In the genomic region with DNA sequence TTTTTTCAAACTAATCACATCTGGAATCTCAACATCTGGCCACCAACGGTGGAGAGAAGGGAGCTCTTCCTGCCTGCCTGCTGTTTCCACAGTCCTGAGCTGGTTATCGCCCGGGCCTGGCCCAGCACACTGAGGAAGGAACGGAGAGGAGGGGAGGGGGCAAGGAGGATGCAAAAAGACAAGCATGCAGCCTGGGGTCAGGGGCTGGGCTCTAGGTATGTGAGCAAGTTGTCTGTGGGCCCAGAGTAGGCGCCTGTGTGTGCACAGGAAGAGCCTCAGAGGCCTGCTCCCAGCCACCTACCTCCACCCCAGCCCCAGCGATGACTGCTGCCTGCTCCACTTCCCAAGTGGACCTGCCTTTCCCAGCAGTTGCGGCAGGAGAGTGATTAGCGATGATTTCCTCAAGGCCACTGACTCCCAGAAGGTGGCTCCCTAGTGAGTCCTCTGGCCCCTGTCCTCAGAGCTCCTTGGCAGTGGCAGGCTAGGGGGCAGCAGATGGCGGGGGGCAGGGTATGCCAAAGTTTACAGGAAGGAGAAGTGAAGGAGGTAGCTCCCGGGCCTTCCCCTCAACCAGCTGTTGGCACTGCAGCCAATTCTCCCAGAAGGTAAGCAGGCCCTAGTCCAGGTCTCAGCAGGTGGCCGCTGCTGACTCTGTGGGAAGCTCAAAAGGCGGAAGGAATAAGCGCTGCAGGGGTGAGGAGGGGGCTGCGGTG, we compare ENCODE assay signal across 13 cellular contexts. TPM values are rescaled to one million over a fixed set of nuclear protein-coding genes. Genes with fewer than 3 reads are reported as not detected.
DNase-seq lines count a peak whose midpoint lies in the region; ATAC-seq and TF ChIP-seq lines count a peak whose summit lies in the region.
"Had no signal": no experiment of that assay in that cellular context is flagged by ENCODE, and none has a peak within 500 bp of the region (broad histone marks: within the 10 kb centered on the region; RNA-seq: fewer than 3 reads in every experiment).

No MANE protein-coding gene starts in this region.

- WGBS in smooth muscle cell (ENCODE audit: low lambda C conversion rate) = 71% methylated on average over 11 of the region's 14 CpGs

- peak overlapping the region; percentile 83 for H3K27ac Mint-ChIP-seq in GM23338
- no peak overlapping the region for H3K27ac Mint-ChIP-seq in activated T-helper 17 cell treated with anti-CD3 and anti-CD28 coated beads, Interleukin-2, amount 50 U/mL, for 72 hours
- H3K27ac Mint-ChIP-seq in Calu3 (ENCODE audit: unreplicated experiment) = no peak overlapping the region
- H3K27ac Mint-ChIP-seq: natural killer cell treated with Interleukin-12 subunit alpha and Interleukin-12 subunit beta and Interleukin-15 and Interleukin-18, amount 100 ng/mL, for 72 hours had no signal

- H3K4me2 ChIP-seq in GM23338 = no peak overlapping the region
- no peak overlapping the region for H3K4me2 ChIP-seq in smooth muscle cell

- CTCF ChIA-PET in Calu3 (lab: Charles Lee) = interaction anchor here (1.0 kb wide), 1 partner anchor 91 kb away, joined by 4 read pairs; no protein-coding TSS in a partner anchor

- H3K36me3 ChIP-seq in GM23338 (ENCODE audit: insufficient read depth) (no peaks in the 10 kb centered on the region), smooth muscle cell (ENCODE audit: low read depth) (no peaks in the 10 kb centered on the region)
- H3K36me3 ChIP-seq: SJSA1 had no signal

- H3K9me3 ChIP-seq in smooth muscle cell (replicated peaks; ENCODE audit: low read depth) = no peaks in the 10 kb centered on the region
- H3K9me3 ChIP-seq: esophagus squamous epithelium, SJSA1 had no signal

- H3K4me1 ChIP-seq in GM23338 (ENCODE audit: insufficient read depth) (peaks cover 8% of the 10 kb centered on the region), smooth muscle cell (ENCODE audit: low read depth) (no peaks in the 10 kb centered on the region)

- H3K9me3 Mint-ChIP-seq in GM23338 (peaks cover 6% of the 10 kb centered on the region; the same call in 2 of the 3 replicates), Calu3 (ENCODE audit: low read depth, unreplicated experiment) (no peaks in the 10 kb centered on the region)
- no peaks in the 10 kb centered on the region for H3K9me3 Mint-ChIP-seq in activated T-helper 17 cell treated with anti-CD3 and anti-CD28 coated beads, Interleukin-2, amount 50 U/mL, for 72 hours
- H3K9me3 Mint-ChIP-seq: central memory CD8-positive, alpha-beta T cell; natural killer cell treated with Interleukin-12 subunit alpha and Interleukin-12 subunit beta and Interleukin-15 and Interleukin-18, amount 100 ng/mL, for 72 hours had no signal

- no TSS peak for BruUV-seq in Calu3 (replicated peaks; lab: Mats Ljungman, UMichigan)

- DNase-seq in GM23338 (ENCODE audit: low spot score) = peak; percentile 25
- DNase-seq in NCI-H1694 (lab: John Stamatoyannopoulos, UW) = peak; percentile 56
- DNase-seq in astrocyte of the hippocampus (ENCODE audit: low read depth, low spot score) = peak; percentile 55
- DNase-seq in mucosa of gallbladder (ENCODE audit: low spot score) = peak; percentile 37
- DNase-seq in smooth muscle cell (lab: John Stamatoyannopoulos, UW; ENCODE audit: unreplicated experiment) = no peak
- no peak for DNase-seq in Calu3
- DNase-seq in stimulated activated naive CD8-positive, alpha-beta T cell treated with anti-CD3 and anti-CD28 coated beads, Interleukin-15, Interleukin-2, amounts not matched to agents 100 U/mL and 50 U/mL, for 24 hours = no peak
- DNase-seq: activated CD4-positive, alpha-beta T cell treated with anti-CD3 and anti-CD28 coated beads for 1 hour; esophagus squamous epithelium had no signal

- TF ChIP-seq CTCF in GM23338 (conservative IDR thresholded peaks at IDR 0.05; ENCODE audit: low read depth in 2 of 2) (peak in 1 of 2 experiments; percentile 30; a peak in 1 of 4 replicates), smooth muscle cell (IDR thresholded peaks at IDR 0.05; ENCODE audit: borderline replicate concordance, insufficient read depth, poor library complexity, severe bottlenecking) (no peak), Calu3 (IDR thresholded peaks at IDR 0.05; ENCODE audit: unreplicated experiment) (no peak)

- no peak overlapping the region for H3K9ac ChIP-seq in smooth muscle cell (ENCODE audit: low read depth)

- H4K20me1 ChIP-seq in GM23338 (replicated peaks; ENCODE audit: insufficient read depth) = no peaks in the 10 kb centered on the region
- H4K20me1 ChIP-seq in smooth muscle cell (ENCODE audit: low read depth) = no peaks in the 10 kb centered on the region

- H3K27me3 Mint-ChIP-seq in GM23338 (ENCODE audit: insufficient read depth, low read depth, poor library complexity) = peaks cover 20% of the 10 kb centered on the region
- no peaks in the 10 kb centered on the region for H3K27me3 Mint-ChIP-seq in activated T-helper 17 cell treated with anti-CD3 and anti-CD28 coated beads, Interleukin-2, amount 50 U/mL, for 72 hours
- H3K27me3 Mint-ChIP-seq in Calu3 (ENCODE audit: unreplicated experiment) = no peaks in the 10 kb centered on the region
- H3K27me3 Mint-ChIP-seq: central memory CD8-positive, alpha-beta T cell; natural killer cell treated with Interleukin-12 subunit alpha and Interleukin-12 subunit beta and Interleukin-15 and Interleukin-18, amount 100 ng/mL, for 72 hours had no signal

- no peaks in the 10 kb centered on the region for H3F3A ChIP-seq in GM23338 (replicated peaks; ENCODE audit: low read depth)
- no peaks in the 10 kb centered on the region for H3F3A ChIP-seq in smooth muscle cell (ENCODE audit: low read depth)

- H3K4me1 Mint-ChIP-seq in GM23338 (peaks cover 28% of the 10 kb centered on the region), Calu3 (ENCODE audit: low read depth, unreplicated experiment) (no peaks in the 10 kb centered on the region)
- no peaks in the 10 kb centered on the region for H3K4me1 Mint-ChIP-seq in activated T-helper 17 cell treated with anti-CD3 and anti-CD28 coated beads, Interleukin-2, amount 50 U/mL, for 72 hours
- H3K4me1 Mint-ChIP-seq: central memory CD8-positive, alpha-beta T cell had no signal

- H3K27me3 ChIP-seq in GM23338 (ENCODE audit: insufficient read depth) (no peaks in the 10 kb centered on the region), smooth muscle cell (ENCODE audit: low read depth) (no peaks in the 10 kb centered on the region)
- H3K27me3 ChIP-seq: esophagus squamous epithelium, SJSA1 had no signal

- H3K36me3 Mint-ChIP-seq in GM23338 (ENCODE audit: low read depth) = no peaks in the 10 kb centered on the region; the same call in 2 of the 3 replicates
- no peaks in the 10 kb centered on the region for H3K36me3 Mint-ChIP-seq in activated T-helper 17 cell treated with anti-CD3 and anti-CD28 coated beads, Interleukin-2, amount 50 U/mL, for 72 hours (ENCODE audit: low read depth)
- H3K36me3 Mint-ChIP-seq in Calu3 (ENCODE audit: insufficient read depth, unreplicated experiment) = peaks cover 3% of the 10 kb centered on the region
- H3K36me3 Mint-ChIP-seq: natural killer cell treated with Interleukin-12 subunit alpha and Interleukin-12 subunit beta and Interleukin-15 and Interleukin-18, amount 100 ng/mL, for 72 hours had no signal

- H3K4me3 ChIP-seq in GM23338 = no peak overlapping the region
- H3K4me3 ChIP-seq in smooth muscle cell = no peak overlapping the region
- H3K4me3 ChIP-seq: esophagus squamous epithelium, SJSA1 had no signal

- H2AFZ ChIP-seq in GM23338 = no peak overlapping the region
- H2AFZ ChIP-seq in smooth muscle cell (ENCODE audit: low read depth) = no peak overlapping the region

- no peak overlapping the region; the same call in 2 of the 3 replicates for H3K4me3 Mint-ChIP-seq in GM23338
- no peak overlapping the region for H3K4me3 Mint-ChIP-seq in activated T-helper 17 cell treated with anti-CD3 and anti-CD28 coated beads, Interleukin-2, amount 50 U/mL, for 72 hours
- H3K4me3 Mint-ChIP-seq in Calu3 (ENCODE audit: low read depth, unreplicated experiment) = no peak overlapping the region
- H3K4me3 Mint-ChIP-seq: central memory CD8-positive, alpha-beta T cell; natural killer cell treated with Interleukin-12 subunit alpha and Interleukin-12 subunit beta and Interleukin-15 and Interleukin-18, amount 100 ng/mL, for 72 hours had no signal

- ATAC-seq in GM23338 = peak; percentile 45
- ATAC-seq in activated T-helper 17 cell treated with anti-CD3 and anti-CD28 coated beads, Interleukin-2, amount 50 U/mL, for 72 hours (replicated peaks) = no peak
- ATAC-seq in stimulated activated naive CD8-positive, alpha-beta T cell treated with anti-CD3 and anti-CD28 coated beads, Interleukin-15, Interleukin-2, amounts not matched to agents 100 U/mL and 50 U/mL, for 24 hours = no peak
- ATAC-seq: natural killer cell treated with Interleukin-12 subunit alpha and Interleukin-12 subunit beta and Interleukin-15 and Interleukin-18, amount 100 ng/mL, for 72 hours had no signal

- intact Hi-C loops in Calu3 (cut with micrococcal nuclease; ENCODE audit: unreplicated experiment) = no loop called here

- no peaks in the 10 kb centered on the region for H3K9me2 ChIP-seq in GM23338 (ENCODE audit: insufficient read depth)

- H3K79me2 ChIP-seq in GM23338 (replicated peaks; ENCODE audit: insufficient read depth) (no peaks in the 10 kb centered on the region), smooth muscle cell (ENCODE audit: low read depth) (no peaks in the 10 kb centered on the region)

- peak overlapping the region; percentile 74 for H3K27ac ChIP-seq in GM23338 (ENCODE audit: low read depth)
- H3K27ac ChIP-seq in smooth muscle cell (ENCODE audit: low read depth) = no peak overlapping the region
- H3K27ac ChIP-seq: esophagus squamous epithelium, SJSA1 had no signal

TF ChIP-seq in GM23338, 12 proteins besides CTCF, POLR2A, EP300 and RAD21 (continues in another document):
- TF ChIP-seq POLR2AphosphoS5 (IDR thresholded peaks at IDR 0.05; ENCODE audit: low read depth) (no peak), JUNB (IDR thresholded peaks at IDR 0.05; ENCODE audit: unreplicated experiment) (no peak)

RNA-seq across cellular contexts. Expression of gene RASD1, which starts 27.0 kb away (rescaled TPM):
- total RNA-seq in GM23338 (2014; rRNA removed; shearing (Covaris generic)) = 1.4 and 3.7 TPM in 2 replicates
- polyA plus RNA-seq in GM23338 (2016; fragmentation: Nextera tagmentation; extraction: Ambion mirVana) = 3.6 and 3.9 TPM in 2 replicates
- total RNA-seq in mucosa of gallbladder = 4.6 TPM
- total RNA-seq in smooth muscle cell = 1.4 and 5.0 TPM in 2 replicates
- polyA plus RNA-seq in smooth muscle cell = 5.7 and 8.1 TPM in 2 replicates
- 1 to 10 TPM; 1.3 TPM for total RNA-seq in activated T-helper 17 cell treated with anti-CD3 and anti-CD28 coated beads, Interleukin-2, amount 50 U/mL, for 72 hours
- total RNA-seq in Calu3 (2022) = not detected in 2 replicates

RNA-seq across cellular contexts. Expression of gene MED9, which starts 46.4 kb away (rescaled TPM):
- 19.9 and 27.0 TPM in 2 replicates for total RNA-seq in GM23338 (2014; rRNA removed; shearing (Covaris generic))
- 14.0 and 17.3 TPM in 2 replicates for polyA plus RNA-seq in GM23338 (2016; fragmentation: Nextera tagmentation; extraction: Ambion mirVana)
- 13.9 TPM for total RNA-seq in mucosa of gallbladder
- total RNA-seq in smooth muscle cell = 13.6 and 15.4 TPM in 2 replicates
- 8.4 and 9.6 TPM in 2 replicates for polyA plus RNA-seq in smooth muscle cell
- 10 to 100 TPM; 12.3 to 14.9 TPM for total RNA-seq in activated T-helper 17 cell treated with anti-CD3 and anti-CD28 coated beads, Interleukin-2, amount 50 U/mL, for 72 hours
- total RNA-seq in Calu3 (2022) = 12.3 and 12.7 TPM in 2 replicates

Comparison
In these comparisons a context has a peak if more than half of its experiments do, and no peak if none do; other contexts are left out.
1. DNase-seq: peak in GM23338 (single experiment), NCI-H1694 (single experiment), astrocyte of the hippocampus (single experiment) and mucosa of gallbladder (single experiment); none in smooth muscle cell (single experiment), Calu3 (single experiment) and stimulated activated naive CD8-positive, alpha-beta T cell treated with anti-CD3 and anti-CD28 coated beads, Interleukin-15, Interleukin-2, amounts not matched to agents 100 U/mL and 50 U/mL, for 24 hours (single experiment).